Comparison of ENCODE assay signal across 26 cellular contexts in genomic region chr1:3086272-3086671, GRCh38. TPM values are rescaled to one million over a fixed set of nuclear protein-coding genes. Genes with fewer than 3 reads are reported as not detected.
"Had no signal": no experiment of that assay in that cellular context is flagged by ENCODE, and none has a peak within 500 bp of the region (broad histone marks: within the 10 kb centered on the region; RNA-seq: fewer than 3 reads in every experiment).

No MANE protein-coding gene starts in this region.

- H3K4me1 Mint-ChIP-seq: endodermal cell, mesothelial cell of epicardium had no signal

- DNase-seq: colonic mucosa; cortex of kidney; effector CD8-positive, alpha-beta T cell; effector memory CD8-positive, alpha-beta T cell; endodermal cell; erythroblast; esophagus squamous epithelium; foreskin fibroblast; foreskin melanocyte; gastrocnemius medialis; glutamatergic neuron; head of caudate nucleus; heart right ventricle; hippocampal formation; left cardiac atrium; left lung; left ventricle myocardium superior; lower lobe of right lung; mesenchymal stem cell; mucosa of descending colon had no signal

- ATAC-seq: effector memory CD8-positive, alpha-beta T cell; esophagus mucosa; gastrocnemius medialis; heart right ventricle; left cardiac atrium; left lung; left ventricle myocardium superior; lower lobe of right lung; mucosa of descending colon had no signal

- H3K4me3 Mint-ChIP-seq: dendritic cell treated with granulocyte-macrophage colony-stimulating factor and Interleukin-4, amounts not matched to agents 40 ng/mL and 50 ng/mL, for 4 days; effector memory CD8-positive, alpha-beta T cell; endodermal cell; mesothelial cell of epicardium had no signal

- H3K4me3 ChIP-seq: colonic mucosa, esophagus squamous epithelium, gastrocnemius medialis, heart right ventricle, left lung, lower lobe of right lung, mucosa of descending colon had no signal

- H3K27ac Mint-ChIP-seq: dendritic cell treated with granulocyte-macrophage colony-stimulating factor and Interleukin-4, amounts not matched to agents 40 ng/mL and 50 ng/mL, for 4 days; effector memory CD8-positive, alpha-beta T cell; endodermal cell; mesothelial cell of epicardium had no signal

- H3K36me3 Mint-ChIP-seq: mesothelial cell of epicardium had no signal

- H3K9me3 Mint-ChIP-seq: dendritic cell treated with granulocyte-macrophage colony-stimulating factor and Interleukin-4, amounts not matched to agents 40 ng/mL and 50 ng/mL, for 4 days; effector memory CD8-positive, alpha-beta T cell; endodermal cell; mesothelial cell of epicardium had no signal

RNA-seq across cellular contexts. Expression of gene PRDM16, which starts 17.3 kb away (rescaled TPM):
- total RNA-seq: dermis microvascular lymphatic vessel endothelial cell, lung microvascular endothelial cell, myocyte had no signal
